Comparison of ENCODE assay signal across 9 cellular contexts in genomic region chr2:58107803-58108710, GRCh38.
DNase-seq lines count a peak whose midpoint lies in the region; ATAC-seq and TF ChIP-seq lines count a peak whose summit lies in the region.
"Had no signal": no experiment of that assay in that cellular context is flagged by ENCODE, and none has a peak within 500 bp of the region (broad histone marks: within the 10 kb centered on the region; RNA-seq: fewer than 3 reads in every experiment).

No MANE protein-coding gene starts in this region.

- H3K4me2 ChIP-seq in HCT116 (ENCODE audit: low read length): peak overlapping the region; percentile 75

- H4K20me1 ChIP-seq in HCT116 (ENCODE audit: insufficient read depth): no peaks in the 10 kb centered on the region

- H3K27ac ChIP-seq in HCT116 (ENCODE audit: low read depth, low read length) (peak overlapping the region; percentile 56), spleen (peak overlapping the region in 6 of 8 donors; percentile 22 to 79 (median 56))

- H3K4me3 ChIP-seq in HCT116 (replicated peaks in 1 of 2; ENCODE audit: low read depth in 1 of 2, low read length in 2 of 2): peak overlapping the region; percentile 6 to 44; a peak in 3 of 4 replicates
- H3K4me3 ChIP-seq in spleen: no peak overlapping the region

- no peaks in the 10 kb centered on the region for H3K27me3 Mint-ChIP-seq in activated T-helper 2 cell treated with anti-CD3 and anti-CD28 coated beads, Interferon-gamma antibody, Interleukin-2, Interleukin-4, amounts not matched to agents 10 μg/mL and 5 μg/mL and 100 μg/mL, durations not matched to agents 14 hours and 24 hours and 36 hours (ENCODE audit: low read depth)

- TF ChIP-seq POLR2A in HCT116 (IDR thresholded peaks at IDR 0.05; ENCODE audit: borderline replicate concordance, extremely low read depth, insufficient read depth, insufficient read length) (no peak), spleen (IDR thresholded peaks at IDR 0.05) (no peak)

- no peaks in the 10 kb centered on the region for H3K36me3 Mint-ChIP-seq in activated T-helper 2 cell treated with anti-CD3 and anti-CD28 coated beads, Interferon-gamma antibody, Interleukin-2, Interleukin-4, amounts not matched to agents 10 μg/mL and 5 μg/mL and 100 μg/mL, durations not matched to agents 14 hours and 24 hours and 36 hours (ENCODE audit: low read depth)

- H3K36me3 ChIP-seq in HCT116 (ENCODE audit: control insufficient read depth in 1 of 2, insufficient read depth in 2 of 2, low read length in 2 of 2): peaks cover 0 to 11% of the 10 kb centered on the region in 2 experiments; a peak in 1 of 4 replicates
- peaks cover 0 to 5% (median 0%) of the 10 kb centered on the region in 6 donors for H3K36me3 ChIP-seq in spleen

- BruUV-seq in HCT116 (replicated peaks; lab: Mats Ljungman, UMichigan): TSS peak; percentile 82

- no peaks in the 10 kb centered on the region for H3K9me3 Mint-ChIP-seq in activated T-helper 2 cell treated with anti-CD3 and anti-CD28 coated beads, Interferon-gamma antibody, Interleukin-2, Interleukin-4, amounts not matched to agents 10 μg/mL and 5 μg/mL and 100 μg/mL, durations not matched to agents 14 hours and 24 hours and 36 hours

- no peak overlapping the region for H3K4me3 Mint-ChIP-seq in activated T-helper 2 cell treated with anti-CD3 and anti-CD28 coated beads, Interferon-gamma antibody, Interleukin-2, Interleukin-4, amounts not matched to agents 10 μg/mL and 5 μg/mL and 100 μg/mL, durations not matched to agents 14 hours and 24 hours and 36 hours (ENCODE audit: low read depth)

- peaks cover 25 to 72% of the 10 kb centered on the region in 2 experiments for H3K4me1 ChIP-seq in HCT116 (ENCODE audit: control insufficient read depth in 1 of 2, insufficient read depth in 2 of 2, low read length in 2 of 2)
- H3K4me1 ChIP-seq in spleen: peaks cover 0 to 19% (median 0%) of the 10 kb centered on the region in 6 donors

- H3K9me2 ChIP-seq in HCT116 (ENCODE audit: insufficient read depth): no peaks in the 10 kb centered on the region; the same call in 1 of the 2 replicates

- POLR2A ChIA-PET in HCT116 (lab: Charles Lee): interaction anchor here (0.8 to 1.7 kb wide), 2 partner anchors 9 to 62 kb away, joined by 3 to 6 read pairs; partner anchors contain the start of gene VRK2

- RAD21 ChIA-PET in HCT116 (lab: Charles Lee; ENCODE audit: low non-redundant PET in 1 of 2, low total read pairs in 2 of 2, uncharacterized antibody in 2 of 2, unreplicated experiment in 2 of 2): interaction anchor here in 1 of 2 experiments (0.6 kb wide), 1 partner anchor 13 kb away, joined by 3 read pairs; no protein-coding TSS in a partner anchor

- peak overlapping the region; percentile 62 for H3K9ac ChIP-seq in HCT116 (ENCODE audit: low read length)

- no peak for TF ChIP-seq CTCF in HCT116 (IDR thresholded peaks at IDR 0.05 in 2 of 3, conservative IDR thresholded peaks at IDR 0.05 in 1 of 3; ENCODE audit: borderline replicate concordance in 1 of 3, insufficient read depth in 1 of 3, low read depth in 2 of 3, low read length in 2 of 3)
- no peak for TF ChIP-seq CTCF in spleen (IDR thresholded peaks at IDR 0.05 in 8 of 11, conservative IDR thresholded peaks at IDR 0.05 in 3 of 11)

- no peak overlapping the region for H2AFZ ChIP-seq in HCT116 (ENCODE audit: low read depth, low read length, poor library complexity, severe bottlenecking)

- H3K9me3 ChIP-seq in HCT116 (ENCODE audit: control insufficient read depth in 1 of 2, insufficient read depth in 1 of 2, low read depth in 1 of 2, low read length in 2 of 2) (no peaks in the 10 kb centered on the region), spleen (no peaks in the 10 kb centered on the region)

- 60 to 88% (median 75%) methylated on average over 10 of the region's 10 CpGs for WGBS in spleen, 5 donors

- DNase-seq in HCT116 (ENCODE audit: low read depth, low spot score): peak; percentile 83
- peak; percentile 90 for DNase-seq in RKO (ENCODE audit: low spot score)
- DNase-seq in fibroblast of gingiva (ENCODE audit: low read depth): peak; percentile 84
- no peak for DNase-seq in spleen
- DNase-seq in effector CD4-positive, alpha-beta T cell: no peak
- no peak for DNase-seq in activated T-helper 2 cell treated with anti-CD3 and anti-CD28 coated beads, Interferon-gamma antibody, Interleukin-2, Interleukin-4, amounts not matched to agents 10 μg/mL and 5 μg/mL and 100 μg/mL, durations not matched to agents 14 hours and 24 hours and 36 hours (ENCODE audit: low spot score)
- no peak for DNase-seq in stimulated activated CD4-positive, alpha-beta T cell treated with anti-CD3 and anti-CD28 coated beads, Interleukin-4, amount 100 ng/mL, for 24 hours
- DNase-seq: activated CD8-positive, alpha-beta memory T cell treated with anti-CD3 and anti-CD28 coated beads, Interleukin-2, amount 50 U/mL, for 4 hours; NCI-H146 had no signal

- no peak overlapping the region for H3K27ac Mint-ChIP-seq in activated T-helper 2 cell treated with anti-CD3 and anti-CD28 coated beads, Interferon-gamma antibody, Interleukin-2, Interleukin-4, amounts not matched to agents 10 μg/mL and 5 μg/mL and 100 μg/mL, durations not matched to agents 14 hours and 24 hours and 36 hours

- no peaks in the 10 kb centered on the region for H3K27me3 ChIP-seq in HCT116 (ENCODE audit: insufficient read depth, low read length)
- no peaks in the 10 kb centered on the region for H3K27me3 ChIP-seq in spleen (replicated peaks in 1 of 7)

- CTCF ChIA-PET in HCT116 (lab: Charles Lee): interaction anchor here (0.6 to 1.2 kb wide), 3 partner anchors 10 to 202 kb away, joined by 3 read pairs; no protein-coding TSS in a partner anchor

- peaks cover 11% of the 10 kb centered on the region for H3K4me1 Mint-ChIP-seq in activated T-helper 2 cell treated with anti-CD3 and anti-CD28 coated beads, Interferon-gamma antibody, Interleukin-2, Interleukin-4, amounts not matched to agents 10 μg/mL and 5 μg/mL and 100 μg/mL, durations not matched to agents 14 hours and 24 hours and 36 hours (ENCODE audit: low read depth)

- intact Hi-C loops in HCT116 (cut with micrococcal nuclease): loop anchor here (2.0 kb wide), 1 partner anchor 61 kb away; the partner anchor contains the start of gene VRK2
- intact Hi-C loops in spleen (cut with DNase I; ENCODE audit: low total_unique reads): no loop called here
- intact Hi-C loops in activated T-helper 2 cell treated with anti-CD3 and anti-CD28 coated beads, Interferon-gamma antibody, Interleukin-2, Interleukin-4, amounts not matched to agents 10 μg/mL and 5 μg/mL and 100 μg/mL, durations not matched to agents 14 hours and 24 hours and 36 hours (cut with micrococcal nuclease): no loop called here

- peak; percentile 65 for ATAC-seq in HCT116

- TF ChIP-seq RAD21 in HCT116 (IDR thresholded peaks at IDR 0.05; ENCODE audit: low read depth): peak; percentile 20

- peaks cover 74% of the 10 kb centered on the region for H3K79me2 ChIP-seq in HCT116 (ENCODE audit: insufficient read depth, low read length)

TF ChIP-seq in HCT116, 20 proteins besides CTCF, POLR2A, EP300 and RAD21 (continues in another document):
- TF ChIP-seq JUND (IDR thresholded peaks at IDR 0.05) (peak; percentile 82), ZBTB33 (IDR thresholded peaks at IDR 0.05; ENCODE audit: extremely low read depth, insufficient replicate concordance, low read length) (no peak), ELF1 (IDR thresholded peaks at IDR 0.05; ENCODE audit: borderline replicate concordance, low read depth) (peak; percentile 45; the same call in 1 of the 2 replicates), MAX (IDR thresholded peaks at IDR 0.05) (peak; percentile 11; the same call in 1 of the 2 replicates), EZH2phosphoT487 (IDR thresholded peaks at IDR 0.05; ENCODE audit: borderline replicate concordance) (no peak), TCF7L2 (IDR thresholded peaks at IDR 0.05; ENCODE audit: borderline replicate concordance, extremely low read depth, insufficient read depth, insufficient read length) (no peak), FOSL1 (IDR thresholded peaks at IDR 0.05; ENCODE audit: low read depth) (peak; percentile 85), ZFX (IDR thresholded peaks at IDR 0.05) (no peak), YY1 (IDR thresholded peaks at IDR 0.05; ENCODE audit: extremely low read depth, insufficient replicate concordance, low read depth, low read length) (no peak), POLR2AphosphoS5 (IDR thresholded peaks at IDR 0.05; ENCODE audit: low read depth, low read length) (peak; percentile 56), EZH2 (IDR thresholded peaks at IDR 0.05) (no peak), SP1 (IDR thresholded peaks at IDR 0.05; ENCODE audit: low read depth) (peak; percentile 72)

Comparison
In these comparisons a context has a peak if more than half of its experiments do, and no peak if none do; other contexts are left out.
1. DNase-seq: peak in HCT116 (single experiment), RKO (single experiment) and fibroblast of gingiva (single experiment); none in spleen (single experiment), effector CD4-positive, alpha-beta T cell (single experiment), activated T-helper 2 cell treated with anti-CD3 and anti-CD28 coated beads, Interferon-gamma antibody, Interleukin-2, Interleukin-4, amounts not matched to agents 10 μg/mL and 5 μg/mL and 100 μg/mL, durations not matched to agents 14 hours and 24 hours and 36 hours (single experiment) and stimulated activated CD4-positive, alpha-beta T cell treated with anti-CD3 and anti-CD28 coated beads, Interleukin-4, amount 100 ng/mL, for 24 hours (single experiment).
2. H3K4me3 ChIP-seq: peak in HCT116 (2 of 2); none in spleen (0 of 8).